In the genomic region with DNA sequence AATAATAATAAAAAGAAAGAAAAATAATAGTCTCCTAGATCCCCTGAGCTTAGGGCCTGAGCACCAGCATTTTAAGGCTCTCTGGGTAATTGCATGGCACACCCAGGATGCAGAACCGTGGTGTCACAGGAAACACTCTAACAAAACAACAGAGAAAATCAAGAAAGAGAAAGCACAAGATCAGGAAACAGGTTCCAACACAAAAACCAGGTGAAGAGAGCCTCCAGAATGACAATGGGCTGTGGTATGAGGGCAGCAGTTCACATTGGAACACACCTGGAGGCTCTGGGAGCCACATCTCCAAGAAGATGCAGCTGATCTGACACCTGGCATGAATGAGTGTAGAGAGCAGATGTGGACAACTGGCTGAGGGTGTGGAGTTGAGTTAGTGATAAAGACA, we compare ENCODE assay signal across 19 cellular contexts. TPM values are rescaled to one million over a fixed set of nuclear protein-coding genes. Genes with fewer than 3 reads are reported as not detected.
DNase-seq lines count a peak whose midpoint lies in the region; ATAC-seq and TF ChIP-seq lines count a peak whose summit lies in the region.
"Had no signal": no experiment of that assay in that cellular context is flagged by ENCODE, and none has a peak within 500 bp of the region (broad histone marks: within the 10 kb centered on the region; RNA-seq: fewer than 3 reads in every experiment).

No MANE protein-coding gene starts in this region.

- peaks cover 14 to 28% (median 20%) of the 10 kb centered on the region in 4 donors for H3K4me1 Mint-ChIP-seq in CD4-positive, alpha-beta memory T cell
- peaks cover 37% of the 10 kb centered on the region for H3K4me1 Mint-ChIP-seq in GM23338
- H3K4me1 Mint-ChIP-seq in activated T-helper 2 cell treated with anti-CD3 and anti-CD28 coated beads, Interferon-gamma antibody, Interleukin-2, Interleukin-4, amounts not matched to agents 10 μg/mL and 5 μg/mL and 100 μg/mL, durations not matched to agents 14 hours and 24 hours and 36 hours (ENCODE audit: low read depth), result peaks cover 5% of the 10 kb centered on the region
- peaks cover 10 to 27% (median 17%) of the 10 kb centered on the region in 4 donors for H3K4me1 Mint-ChIP-seq in naive thymus-derived CD8-positive, alpha-beta T cell

- no peak overlapping the region for H3K27ac ChIP-seq in CD4-positive, alpha-beta memory T cell (ENCODE audit: low read depth, low read length)
- no peak overlapping the region for H3K27ac ChIP-seq in GM23338 (ENCODE audit: low read depth)
- H3K27ac ChIP-seq: left lung, thyroid gland had no signal

- H3K4me2 ChIP-seq in GM23338, result no peak overlapping the region

- H4K20me1 ChIP-seq in GM23338 (replicated peaks; ENCODE audit: insufficient read depth), result no peaks in the 10 kb centered on the region

- H3K27ac Mint-ChIP-seq in CD4-positive, alpha-beta memory T cell, result peak overlapping the region; percentile 60 to 89 (median 88)
- H3K27ac Mint-ChIP-seq in GM23338, result no peak overlapping the region
- H3K27ac Mint-ChIP-seq in activated T-helper 2 cell treated with anti-CD3 and anti-CD28 coated beads, Interferon-gamma antibody, Interleukin-2, Interleukin-4, amounts not matched to agents 10 μg/mL and 5 μg/mL and 100 μg/mL, durations not matched to agents 14 hours and 24 hours and 36 hours, result peak overlapping the region; percentile 9
- H3K27ac Mint-ChIP-seq in naive thymus-derived CD8-positive, alpha-beta T cell, result peak overlapping the region; percentile 74 to 100 (median 92)

- POLR2A ChIA-PET in CD4-positive, alpha-beta memory T cell (lab: Charles Lee; ENCODE audit: partially characterized antibody), result interaction anchor here (0.7 to 2.2 kb wide), 7 partner anchors 9 to 20 kb away, joined by 3 to 9 read pairs (median 4); a partner anchor contains a TSS
- POLR2A ChIA-PET in naive thymus-derived CD8-positive, alpha-beta T cell (lab: Charles Lee), result interaction anchor here (1.4 to 3.1 kb wide), 5 partner anchors 9 to 145 kb away, joined by 5 to 14 read pairs (median 6); a partner anchor contains a TSS

- H3K4me3 Mint-ChIP-seq in CD4-positive, alpha-beta memory T cell, result peak overlapping the region in 7 of 8 donors; percentile 22 to 75 (median 56)
- no peak overlapping the region for H3K4me3 Mint-ChIP-seq in GM23338
- no peak overlapping the region for H3K4me3 Mint-ChIP-seq in activated T-helper 2 cell treated with anti-CD3 and anti-CD28 coated beads, Interferon-gamma antibody, Interleukin-2, Interleukin-4, amounts not matched to agents 10 μg/mL and 5 μg/mL and 100 μg/mL, durations not matched to agents 14 hours and 24 hours and 36 hours (ENCODE audit: low read depth)
- H3K4me3 Mint-ChIP-seq in naive thymus-derived CD8-positive, alpha-beta T cell, result peak overlapping the region; percentile 10 to 81 (median 51)

- no peak for ATAC-seq in GM23338
- peak in 1 of 2 donors; percentile 54 for ATAC-seq in naive thymus-derived CD8-positive, alpha-beta T cell
- ATAC-seq: left lung had no signal

- H3K9me3 Mint-ChIP-seq in CD4-positive, alpha-beta memory T cell, result peaks cover 0 to 24% (median 17%) of the 10 kb centered on the region in 8 donors
- peaks cover 42% of the 10 kb centered on the region for H3K9me3 Mint-ChIP-seq in GM23338
- peaks cover 10% of the 10 kb centered on the region for H3K9me3 Mint-ChIP-seq in activated T-helper 2 cell treated with anti-CD3 and anti-CD28 coated beads, Interferon-gamma antibody, Interleukin-2, Interleukin-4, amounts not matched to agents 10 μg/mL and 5 μg/mL and 100 μg/mL, durations not matched to agents 14 hours and 24 hours and 36 hours
- H3K9me3 Mint-ChIP-seq in naive thymus-derived CD8-positive, alpha-beta T cell, result peaks cover 7 to 32% (median 16%) of the 10 kb centered on the region in 9 donors

- peaks cover 0 to 3% of the 10 kb centered on the region in 2 donors for H3K27me3 Mint-ChIP-seq in CD4-positive, alpha-beta memory T cell
- peaks cover 29% of the 10 kb centered on the region for H3K27me3 Mint-ChIP-seq in GM23338 (ENCODE audit: insufficient read depth, low read depth, poor library complexity)
- peaks cover 10% of the 10 kb centered on the region for H3K27me3 Mint-ChIP-seq in activated T-helper 2 cell treated with anti-CD3 and anti-CD28 coated beads, Interferon-gamma antibody, Interleukin-2, Interleukin-4, amounts not matched to agents 10 μg/mL and 5 μg/mL and 100 μg/mL, durations not matched to agents 14 hours and 24 hours and 36 hours (ENCODE audit: low read depth)
- H3K27me3 Mint-ChIP-seq in naive thymus-derived CD8-positive, alpha-beta T cell, result no peaks in the 10 kb centered on the region

- H3K4me1 ChIP-seq in CD4-positive, alpha-beta memory T cell (ENCODE audit: insufficient read depth, low read length), result peaks cover 17% of the 10 kb centered on the region
- peaks cover 35% of the 10 kb centered on the region for H3K4me1 ChIP-seq in GM23338 (ENCODE audit: insufficient read depth)

- H3K9me2 ChIP-seq in GM23338 (ENCODE audit: insufficient read depth), result no peaks in the 10 kb centered on the region

- peaks cover 13% of the 10 kb centered on the region for H3F3A ChIP-seq in GM23338 (replicated peaks; ENCODE audit: low read depth)

- no peak for TF ChIP-seq CTCF in GM23338 (conservative IDR thresholded peaks at IDR 0.05; ENCODE audit: low read depth in 2 of 2)

- DNase-seq in CD4-positive, alpha-beta memory T cell, result peak in 3 of 5 donors; percentile 21 to 36 (median 28)
- DNase-seq in GM23338 (ENCODE audit: low spot score) (no peak), DMS 273 (lab: John Stamatoyannopoulos, UW; ENCODE audit: unreplicated experiment) (no peak), SHP77 (lab: John Stamatoyannopoulos, UW) (no peak)
- no peak for DNase-seq in activated T-helper 2 cell treated with anti-CD3 and anti-CD28 coated beads, Interferon-gamma antibody, Interleukin-2, Interleukin-4, amounts not matched to agents 10 μg/mL and 5 μg/mL and 100 μg/mL, durations not matched to agents 14 hours and 24 hours and 36 hours (ENCODE audit: low spot score)
- no peak for DNase-seq in naive thymus-derived CD8-positive, alpha-beta T cell
- no peak for DNase-seq in stimulated activated CD4-positive, alpha-beta T cell treated with anti-CD3 and anti-CD28 coated beads, Interleukin-4, amount 100 ng/mL, for 4 hours
- DNase-seq: activated CD8-positive, alpha-beta memory T cell treated with anti-CD3 and anti-CD28 coated beads for 24 hours; AML-193; cerebellar nuclear complex; effector CD8-positive, alpha-beta T cell; EL; left lung; NCI-H1105; NK-92 treated with Interleukin-12 subunit alpha and Interleukin-12 subunit beta, amount 100 ng/mL, for 24 hours; thyroid gland had no signal

- H2AFZ ChIP-seq in GM23338, result 0 out of 2 replicates have a peak overlapping the region, but pooled peaks have one; percentile 52

- no peaks in the 10 kb centered on the region for H3K36me3 ChIP-seq in CD4-positive, alpha-beta memory T cell (ENCODE audit: insufficient read depth, low read length)
- peaks cover 14% of the 10 kb centered on the region; the same call in 1 of the 2 replicates for H3K36me3 ChIP-seq in GM23338 (ENCODE audit: insufficient read depth)
- H3K36me3 ChIP-seq: left lung, thyroid gland had no signal

- peak overlapping the region in 1 of 2 donors; percentile 9 for H3K4me3 ChIP-seq in CD4-positive, alpha-beta memory T cell (ENCODE audit: low read length in 2 of 2)
- H3K4me3 ChIP-seq in GM23338, result no peak overlapping the region
- H3K4me3 ChIP-seq: left lung, thyroid gland had no signal

- CTCF ChIA-PET in CD4-positive, alpha-beta memory T cell (lab: Charles Lee; ENCODE audit: partially characterized antibody), result interaction anchor here (1.6 to 5.7 kb wide), 4 partner anchors 10 to 18 kb away, joined by 7 to 35 read pairs (median 10); a partner anchor contains a TSS

- intact Hi-C loops in CD4-positive, alpha-beta memory T cell (cut with micrococcal nuclease), result no loop called here
- intact Hi-C loops in activated T-helper 2 cell treated with anti-CD3 and anti-CD28 coated beads, Interferon-gamma antibody, Interleukin-2, Interleukin-4, amounts not matched to agents 10 μg/mL and 5 μg/mL and 100 μg/mL, durations not matched to agents 14 hours and 24 hours and 36 hours (cut with micrococcal nuclease), result no loop called here

- peaks cover 0 to 14% of the 10 kb centered on the region in 2 donors for H3K36me3 Mint-ChIP-seq in CD4-positive, alpha-beta memory T cell
- H3K36me3 Mint-ChIP-seq in GM23338 (ENCODE audit: low read depth), result peaks cover 44% of the 10 kb centered on the region
- H3K36me3 Mint-ChIP-seq in activated T-helper 2 cell treated with anti-CD3 and anti-CD28 coated beads, Interferon-gamma antibody, Interleukin-2, Interleukin-4, amounts not matched to agents 10 μg/mL and 5 μg/mL and 100 μg/mL, durations not matched to agents 14 hours and 24 hours and 36 hours (ENCODE audit: low read depth), result no peaks in the 10 kb centered on the region
- H3K36me3 Mint-ChIP-seq in naive thymus-derived CD8-positive, alpha-beta T cell, result peaks cover 0 to 12% (median 9%) of the 10 kb centered on the region in 3 donors

- no peaks in the 10 kb centered on the region for H3K27me3 ChIP-seq in CD4-positive, alpha-beta memory T cell (ENCODE audit: insufficient read depth, low read length)
- H3K27me3 ChIP-seq in GM23338 (ENCODE audit: insufficient read depth), result no peaks in the 10 kb centered on the region
- H3K27me3 ChIP-seq: thyroid gland had no signal

- H3K9me3 ChIP-seq in CD4-positive, alpha-beta memory T cell (ENCODE audit: control insufficient read depth in 1 of 2, low read length in 2 of 2), result no peaks in the 10 kb centered on the region
- H3K9me3 ChIP-seq: thyroid gland had no signal

- no peaks in the 10 kb centered on the region for H3K79me2 ChIP-seq in GM23338 (replicated peaks; ENCODE audit: insufficient read depth)

RNA-seq across cellular contexts. Expression of a gene that starts 7.1 kb away (rescaled TPM):
- under 1 TPM in 1 of 2 experiments, not detected in 1; 0.20 TPM for total RNA-seq in CD4-positive, alpha-beta memory T cell
- under 1 TPM in 1 of 2 donors, not detected in 1; 0.15 TPM for polyA plus RNA-seq in CD4-positive, alpha-beta memory T cell
- 1.0 and 2.4 TPM in 2 replicates for total RNA-seq in GM23338 (2014; rRNA removed; shearing (Covaris generic))
- polyA plus RNA-seq in GM23338 (2016; fragmentation: Nextera tagmentation; extraction: Ambion mirVana), result 0.32 and 0.70 TPM in 2 replicates
- total RNA-seq in activated T-helper 2 cell treated with anti-CD3 and anti-CD28 coated beads, Interferon-gamma antibody, Interleukin-2, Interleukin-4, amounts not matched to agents 10 μg/mL and 5 μg/mL and 100 μg/mL, durations not matched to agents 14 hours and 24 hours and 36 hours, result not detected in 2 replicates
- 1 to 10 TPM in 1 of 2 experiments, not detected in 1; 1.2 TPM for total RNA-seq in naive thymus-derived CD8-positive, alpha-beta T cell
- under 1 TPM in 2 of 3 donors, not detected in 1; 0.11 to 0.74 TPM for polyA plus RNA-seq in naive thymus-derived CD8-positive, alpha-beta T cell

RNA-seq across cellular contexts. Expression of a gene that starts 8.1 kb away (rescaled TPM):
- total RNA-seq in CD4-positive, alpha-beta memory T cell, result not detected
- not detected for polyA plus RNA-seq in CD4-positive, alpha-beta memory T cell
- 4.0 and 9.6 TPM in 2 replicates for total RNA-seq in GM23338 (2014; rRNA removed; shearing (Covaris generic))
- 17.0 and 18.5 TPM in 2 replicates for polyA plus RNA-seq in GM23338 (2016; fragmentation: Nextera tagmentation; extraction: Ambion mirVana)
- total RNA-seq in activated T-helper 2 cell treated with anti-CD3 and anti-CD28 coated beads, Interferon-gamma antibody, Interleukin-2, Interleukin-4, amounts not matched to agents 10 μg/mL and 5 μg/mL and 100 μg/mL, durations not matched to agents 14 hours and 24 hours and 36 hours, result not detected in 2 replicates
- under 1 TPM in 1 of 2 experiments, not detected in 1; 0.58 TPM for total RNA-seq in naive thymus-derived CD8-positive, alpha-beta T cell
- not detected for polyA plus RNA-seq in naive thymus-derived CD8-positive, alpha-beta T cell
- total RNA-seq: mononuclear cell had no signal

RNA-seq across cellular contexts. Expression of a gene that starts 17.9 kb away (rescaled TPM):
- not detected for total RNA-seq in CD4-positive, alpha-beta memory T cell
- under 1 TPM; 0.34 to 0.87 TPM for polyA plus RNA-seq in CD4-positive, alpha-beta memory T cell
- not detected in 2 replicates for total RNA-seq in GM23338 (2014; rRNA removed; shearing (Covaris generic))
- 0.66 and 1.7 TPM in 2 replicates for polyA plus RNA-seq in GM23338 (2016; fragmentation: Nextera tagmentation; extraction: Ambion mirVana)
- not detected in 2 replicates for total RNA-seq in activated T-helper 2 cell treated with anti-CD3 and anti-CD28 coated beads, Interferon-gamma antibody, Interleukin-2, Interleukin-4, amounts not matched to agents 10 μg/mL and 5 μg/mL and 100 μg/mL, durations not matched to agents 14 hours and 24 hours and 36 hours
- total RNA-seq in naive thymus-derived CD8-positive, alpha-beta T cell, result not detected
- polyA plus RNA-seq in naive thymus-derived CD8-positive, alpha-beta T cell, result not detected
- total RNA-seq: astrocyte, mononuclear cell, NCI-H460 had no signal

Comparison
In these comparisons a context has a peak if more than half of its experiments do, and no peak if none do; other contexts are left out.
1. DNase-seq: peak in CD4-positive, alpha-beta memory T cell (3 of 5); none in GM23338 (single experiment), activated T-helper 2 cell treated with anti-CD3 and anti-CD28 coated beads, Interferon-gamma antibody, Interleukin-2, Interleukin-4, amounts not matched to agents 10 μg/mL and 5 μg/mL and 100 μg/mL, durations not matched to agents 14 hours and 24 hours and 36 hours (single experiment), naive thymus-derived CD8-positive, alpha-beta T cell (0 of 10), DMS 273 (single experiment), stimulated activated CD4-positive, alpha-beta T cell treated with anti-CD3 and anti-CD28 coated beads, Interleukin-4, amount 100 ng/mL, for 4 hours (0 of 2) and SHP77 (0 of 2).
2. H3K4me3 Mint-ChIP-seq: peak in CD4-positive, alpha-beta memory T cell (7 of 8) and naive thymus-derived CD8-positive, alpha-beta T cell (10 of 10); none in GM23338 (single experiment) and activated T-helper 2 cell treated with anti-CD3 and anti-CD28 coated beads, Interferon-gamma antibody, Interleukin-2, Interleukin-4, amounts not matched to agents 10 μg/mL and 5 μg/mL and 100 μg/mL, durations not matched to agents 14 hours and 24 hours and 36 hours (single experiment).